ENCODE assay signal across 25 cellular contexts in the genomic region with DNA sequence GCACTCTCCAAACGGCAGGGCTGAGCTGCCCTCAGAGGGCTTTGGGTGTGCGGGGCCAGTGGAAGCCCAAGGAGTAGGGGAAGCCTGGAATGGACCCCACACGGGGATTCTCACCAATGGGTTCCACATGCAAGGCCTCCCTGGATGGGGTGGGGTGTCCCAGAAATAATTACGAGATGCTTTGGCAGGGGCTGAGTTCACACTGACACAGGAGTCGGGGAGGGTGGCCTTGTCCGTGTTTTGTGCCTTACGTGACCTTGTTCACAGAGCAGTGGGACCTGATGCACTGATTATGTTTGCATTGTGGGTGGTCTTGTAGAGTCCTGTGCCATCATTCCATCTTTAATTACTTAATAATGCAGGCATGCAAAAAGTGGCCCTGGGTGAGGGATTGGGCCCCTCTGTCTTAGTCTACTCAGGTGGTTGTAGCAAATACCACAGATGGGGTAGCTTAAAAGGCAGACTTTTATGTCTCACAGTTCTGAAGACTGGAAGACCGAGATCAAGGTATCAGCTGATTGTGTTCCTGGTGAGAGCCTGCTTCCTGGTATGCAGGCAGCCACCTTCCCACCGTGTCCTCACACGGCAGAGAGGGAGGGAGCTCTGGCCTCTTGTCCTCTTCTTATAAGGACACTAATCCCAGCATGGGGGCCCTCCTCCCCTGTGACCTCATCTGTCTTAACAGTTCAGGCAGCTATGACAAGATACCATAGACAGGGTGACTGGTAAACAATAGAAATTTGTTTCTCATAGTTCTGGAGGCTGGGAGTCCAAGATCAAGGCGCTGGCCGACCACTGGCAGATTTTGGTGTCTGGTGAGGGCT.
"Had no signal": no experiment of that assay in that cellular context is flagged by ENCODE, and none has a peak within 500 bp of the region (broad histone marks: within the 10 kb centered on the region; RNA-seq: fewer than 3 reads in every experiment).

No MANE protein-coding gene starts in this region.

- H3K27me3 Mint-ChIP-seq: stimulated activated naive CD8-positive, alpha-beta T cell treated with anti-CD3 and anti-CD28 coated beads, Interleukin-15, Interleukin-2, amounts not matched to agents 100 ng/mL and 50 ng/mL, for 24 hours had no signal

- H3K27ac Mint-ChIP-seq: dendritic cell treated with granulocyte-macrophage colony-stimulating factor and Interleukin-4, amounts not matched to agents 40 ng/mL and 50 ng/mL, for 4 days; immature natural killer cell; natural killer cell; stimulated activated naive B cell treated with anti-CD40 and anti-IgM and Interleukin-4, amounts not matched to agents 10 μg/mL and 1 μg/mL and 100 μg/mL, for 72 hours; stimulated activated naive CD8-positive, alpha-beta T cell treated with anti-CD3 and anti-CD28 coated beads, Interleukin-15, Interleukin-2, amounts not matched to agents 100 ng/mL and 50 ng/mL, for 24 hours had no signal

- DNase-seq: colonic mucosa; effector memory CD4-positive, alpha-beta T cell; erythroblast; esophagus squamous epithelium; foreskin melanocyte; glutamatergic neuron; heart right ventricle; hippocampal formation; immature natural killer cell; islet precursor cell; left ventricle myocardium superior; lower lobe of right lung; natural killer cell; right cardiac atrium; sigmoid colon; spleen; stimulated activated CD4-positive, alpha-beta T cell treated with anti-CD3 and anti-CD28 coated beads, Interleukin-4, amount 100 ng/mL, for 4 hours; stimulated activated naive B cell treated with anti-CD40 and anti-IgM and Interleukin-4, amounts not matched to agents 10 μg/mL and 1 μg/mL and 100 μg/mL, for 72 hours; transverse colon; upper lobe of right lung; uterus had no signal

- H3K4me3 ChIP-seq: colonic mucosa, esophagus squamous epithelium, heart right ventricle, lower lobe of right lung, prostate gland, sigmoid colon, spleen, transverse colon, upper lobe of right lung, uterus had no signal

- ATAC-seq: heart right ventricle; left ventricle myocardium superior; lower lobe of right lung; natural killer cell; right cardiac atrium; stimulated activated naive B cell treated with anti-CD40 and anti-IgM and Interleukin-4, amounts not matched to agents 10 μg/mL and 1 μg/mL and 100 μg/mL, for 72 hours; upper lobe of right lung had no signal

- H3K9me3 ChIP-seq: colonic mucosa, esophagus squamous epithelium, lower lobe of right lung, prostate gland, sigmoid colon, spleen, transverse colon, upper lobe of right lung, uterus had no signal

- H3K9me3 Mint-ChIP-seq: dendritic cell treated with granulocyte-macrophage colony-stimulating factor and Interleukin-4, amounts not matched to agents 40 ng/mL and 50 ng/mL, for 4 days; immature natural killer cell; natural killer cell; neural crest cell; stimulated activated naive B cell treated with anti-CD40 and anti-IgM and Interleukin-4, amounts not matched to agents 10 μg/mL and 1 μg/mL and 100 μg/mL, for 72 hours; stimulated activated naive CD8-positive, alpha-beta T cell treated with anti-CD3 and anti-CD28 coated beads, Interleukin-15, Interleukin-2, amounts not matched to agents 100 ng/mL and 50 ng/mL, for 24 hours had no signal

- H3K36me3 Mint-ChIP-seq: immature natural killer cell; natural killer cell; stimulated activated naive B cell treated with anti-CD40 and anti-IgM and Interleukin-4, amounts not matched to agents 10 μg/mL and 1 μg/mL and 100 μg/mL, for 72 hours had no signal

- H3K27me3 ChIP-seq: colonic mucosa, esophagus squamous epithelium, sigmoid colon, transverse colon, upper lobe of right lung, uterus had no signal

- H3K27ac ChIP-seq: colonic mucosa, esophagus squamous epithelium, heart right ventricle, lower lobe of right lung, prostate gland, sigmoid colon, spleen, transverse colon, upper lobe of right lung, uterus had no signal

- H3K36me3 ChIP-seq: colonic mucosa, esophagus squamous epithelium, heart right ventricle, lower lobe of right lung, prostate gland, sigmoid colon, spleen, transverse colon, upper lobe of right lung, uterus had no signal

- H3K4me3 Mint-ChIP-seq: dendritic cell treated with granulocyte-macrophage colony-stimulating factor and Interleukin-4, amounts not matched to agents 40 ng/mL and 50 ng/mL, for 4 days; immature natural killer cell; natural killer cell; neural crest cell; stimulated activated naive B cell treated with anti-CD40 and anti-IgM and Interleukin-4, amounts not matched to agents 10 μg/mL and 1 μg/mL and 100 μg/mL, for 72 hours; stimulated activated naive CD8-positive, alpha-beta T cell treated with anti-CD3 and anti-CD28 coated beads, Interleukin-15, Interleukin-2, amounts not matched to agents 100 ng/mL and 50 ng/mL, for 24 hours had no signal

- H3K4me1 ChIP-seq: colonic mucosa, esophagus squamous epithelium, heart right ventricle, lower lobe of right lung, prostate gland, sigmoid colon, spleen, transverse colon, upper lobe of right lung, uterus had no signal

- H3K4me1 Mint-ChIP-seq: immature natural killer cell; natural killer cell; stimulated activated naive B cell treated with anti-CD40 and anti-IgM and Interleukin-4, amounts not matched to agents 10 μg/mL and 1 μg/mL and 100 μg/mL, for 72 hours had no signal
